ENCODE assay signal across 24 cellular contexts in genomic region chr20:42083280-42083679, GRCh38.
"Had no signal": no experiment of that assay in that cellular context is flagged by ENCODE, and none has a peak within 500 bp of the region (broad histone marks: within the 10 kb centered on the region; RNA-seq: fewer than 3 reads in every experiment).

No MANE protein-coding gene starts in this region.

- H3K27me3 ChIP-seq: upper lobe of left lung had no signal

- H3K27me3 Mint-ChIP-seq: activated CD4-positive, alpha-beta T cell treated with anti-CD3 and anti-CD28 coated beads, Interleukin-2, amount 10 ng/mL, durations not matched to agents 24 days and 14 days; activated CD8-positive, alpha-beta memory T cell treated with anti-CD3 and anti-CD28 coated beads, Interleukin-2, amount 10 ng/mL, durations not matched to agents 7 days and 5 days; activated CD8-positive, alpha-beta T cell treated with anti-CD3 and anti-CD28 coated beads for 36 hours; activated naive CD4-positive, alpha-beta T cell treated with anti-CD3 and anti-CD28 coated beads, Interleukin-2, amount 10 ng/mL, durations not matched to agents 7 days and 5 days had no signal

- H3K27ac Mint-ChIP-seq: activated CD4-positive, alpha-beta T cell treated with anti-CD3 and anti-CD28 coated beads, Interleukin-2, amount 10 ng/mL, durations not matched to agents 24 days and 14 days; activated CD8-positive, alpha-beta memory T cell treated with anti-CD3 and anti-CD28 coated beads, Interleukin-2, amount 10 ng/mL, durations not matched to agents 7 days and 5 days; activated CD8-positive, alpha-beta T cell treated with anti-CD3 and anti-CD28 coated beads for 36 hours; activated naive CD4-positive, alpha-beta T cell treated with anti-CD3 and anti-CD28 coated beads, Interleukin-2, amount 10 ng/mL, durations not matched to agents 7 days and 5 days; naive B cell; T-helper 2 cell treated with Interferon-gamma antibody and Interleukin-4, amounts not matched to agents 5 μg/mL and 100 μg/mL, for 36 hours had no signal

- H3K36me3 ChIP-seq: gastroesophageal sphincter, lower lobe of right lung, upper lobe of left lung had no signal

- H3K27ac ChIP-seq: epithelial cell of prostate, gastroesophageal sphincter, lower lobe of right lung, upper lobe of left lung, VCaP had no signal

- H3K9me3 ChIP-seq: gastroesophageal sphincter, lower lobe of right lung, upper lobe of left lung had no signal

- H3K4me1 ChIP-seq: gastroesophageal sphincter, lower lobe of right lung, upper lobe of left lung had no signal

- H3K4me3 ChIP-seq: gastroesophageal sphincter, lower lobe of right lung, upper lobe of left lung had no signal

- H3K4me3 Mint-ChIP-seq: activated CD4-positive, alpha-beta T cell treated with anti-CD3 and anti-CD28 coated beads, Interleukin-2, amount 10 ng/mL, durations not matched to agents 24 days and 14 days; activated CD8-positive, alpha-beta memory T cell treated with anti-CD3 and anti-CD28 coated beads, Interleukin-2, amount 10 ng/mL, durations not matched to agents 7 days and 5 days; activated CD8-positive, alpha-beta T cell treated with anti-CD3 and anti-CD28 coated beads for 36 hours; activated naive CD4-positive, alpha-beta T cell treated with anti-CD3 and anti-CD28 coated beads, Interleukin-2, amount 10 ng/mL, durations not matched to agents 7 days and 5 days; naive B cell; neural crest cell; T-helper 2 cell treated with Interferon-gamma antibody and Interleukin-4, amounts not matched to agents 5 μg/mL and 100 μg/mL, for 36 hours had no signal

- ATAC-seq: activated CD4-positive, CD25-positive, alpha-beta regulatory T cell treated with anti-CD3 and anti-CD28 coated beads, Interleukin-2, amount 50 U/mL, for 24 hours; activated CD8-positive, alpha-beta memory T cell treated with anti-CD3 and anti-CD28 coated beads, Interleukin-2, amount 10 ng/mL, durations not matched to agents 7 days and 5 days; activated CD8-positive, alpha-beta T cell treated with anti-CD3 and anti-CD28 coated beads for 36 hours; lower lobe of right lung; stimulated activated naive CD8-positive, alpha-beta T cell treated with anti-CD3 and anti-CD28 coated beads, Interleukin-15, Interleukin-2, amounts not matched to agents 100 U/mL and 50 U/mL, for 24 hours had no signal

- H3K36me3 Mint-ChIP-seq: activated CD8-positive, alpha-beta memory T cell treated with anti-CD3 and anti-CD28 coated beads, Interleukin-2, amount 10 ng/mL, durations not matched to agents 7 days and 5 days; activated naive CD4-positive, alpha-beta T cell treated with anti-CD3 and anti-CD28 coated beads, Interleukin-2, amount 10 ng/mL, durations not matched to agents 7 days and 5 days; naive B cell had no signal

- H3K4me1 Mint-ChIP-seq: activated CD4-positive, alpha-beta T cell treated with anti-CD3 and anti-CD28 coated beads, Interleukin-2, amount 10 ng/mL, durations not matched to agents 24 days and 14 days; activated CD8-positive, alpha-beta memory T cell treated with anti-CD3 and anti-CD28 coated beads, Interleukin-2, amount 10 ng/mL, durations not matched to agents 7 days and 5 days; activated naive CD4-positive, alpha-beta T cell treated with anti-CD3 and anti-CD28 coated beads, Interleukin-2, amount 10 ng/mL, durations not matched to agents 7 days and 5 days; naive B cell; neural crest cell had no signal

- DNase-seq: activated CD4-positive, alpha-beta T cell treated with anti-CD3 and anti-CD28 coated beads, Interleukin-2, amount 10 ng/mL, durations not matched to agents 24 days and 14 days; activated CD8-positive, alpha-beta memory T cell treated with anti-CD3 and anti-CD28 coated beads, Interleukin-2, amount 10 ng/mL, durations not matched to agents 7 days and 5 days; activated CD8-positive, alpha-beta T cell treated with anti-CD3 and anti-CD28 coated beads for 36 hours; activated effector memory CD4-positive, alpha-beta T cell treated with anti-CD3 and anti-CD28 coated beads, Interleukin-2, amount 50 U/mL, for 16 hours; activated naive CD4-positive, alpha-beta T cell treated with anti-CD3 and anti-CD28 coated beads, Interleukin-2, amount 10 ng/mL, durations not matched to agents 7 days and 5 days; activated T-cell treated with anti-CD3 and anti-CD28 coated beads for 4 hours; cortex of kidney; head of caudate nucleus; islet precursor cell; lower lobe of right lung; mesendoderm; naive B cell; posterior cingulate gyrus; retina; stimulated activated CD4-positive, alpha-beta T cell treated with anti-CD3 and anti-CD28 coated beads, Interleukin-12 subunit alpha, Interleukin-12 subunit beta, amount 100 ng/mL, for 4 hours; stimulated activated CD4-positive, alpha-beta T cell treated with anti-CD3 and anti-CD28 coated beads, Interleukin-4, amount 100 ng/mL, for 4 hours; stimulated activated naive CD8-positive, alpha-beta T cell treated with anti-CD3 and anti-CD28 coated beads, Interleukin-15, Interleukin-2, amounts not matched to agents 100 U/mL and 50 U/mL, for 24 hours; upper lobe of left lung had no signal
